In the genomic region with DNA sequence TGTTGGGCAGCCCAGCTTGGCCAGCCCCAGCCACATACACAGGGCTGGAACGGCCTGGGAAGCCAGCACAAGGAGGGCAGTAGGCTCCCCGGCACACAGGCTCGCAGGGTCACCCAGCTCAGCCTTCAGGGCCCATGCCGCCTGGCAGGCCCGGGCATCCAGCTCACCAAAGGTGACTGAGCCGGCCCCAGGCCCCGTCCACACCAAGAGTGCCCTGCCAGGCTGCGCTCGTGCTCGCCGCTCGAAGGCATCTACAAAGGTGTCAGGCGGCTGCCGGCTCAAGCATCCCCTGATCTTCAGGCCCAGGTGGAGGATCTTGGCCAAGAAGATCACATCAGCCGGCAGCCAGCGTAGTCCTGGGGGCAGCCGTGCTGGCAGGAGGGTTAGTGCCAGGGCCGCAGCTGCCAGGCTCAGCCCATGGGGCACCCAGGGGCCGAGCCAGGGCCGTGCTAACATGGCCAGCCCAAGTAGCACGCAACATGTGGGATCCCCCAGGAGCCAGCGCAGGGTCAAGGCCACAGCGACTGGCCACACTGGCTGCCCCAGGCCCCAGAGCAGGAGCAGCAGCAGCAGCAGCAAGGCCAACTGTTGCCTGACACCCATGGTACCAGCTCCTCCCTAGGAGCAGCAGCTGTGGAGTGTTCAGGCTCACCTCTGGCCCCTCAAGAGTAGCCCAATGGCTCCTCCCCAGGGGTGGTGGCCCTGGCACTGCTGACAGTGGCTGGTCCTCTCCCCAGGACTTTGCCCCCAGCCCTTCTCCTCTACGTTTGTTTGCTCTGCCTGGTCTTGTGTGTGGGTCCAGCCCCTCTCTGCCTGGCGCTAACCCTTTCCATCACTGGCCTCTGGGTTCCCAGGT, we compare ENCODE assay signal across 14 cellular contexts. TPM values are rescaled to one million over a fixed set of nuclear protein-coding genes. Genes with fewer than 3 reads are reported as not detected.
DNase-seq lines count a peak whose midpoint lies in the region; ATAC-seq, FAIRE-seq and TF ChIP-seq lines count a peak whose summit lies in the region.
"Had no signal": no experiment of that assay in that cellular context is flagged by ENCODE, and none has a peak within 500 bp of the region (broad histone marks: within the 10 kb centered on the region; RNA-seq: fewer than 3 reads in every experiment).

Gene SLC27A5 (minus strand): TSS at position 640 of the 856 bp plus-strand sequence. CDS start 37 bp downstream, at position 603.

- no peak within 1 kb of the TSS for H3K4me3 Mint-ChIP-seq in activated CD8-positive, alpha-beta memory T cell treated with anti-CD3 and anti-CD28 coated beads, Interleukin-2, amount 10 ng/mL, durations not matched to agents 7 days and 5 days
- H3K4me3 Mint-ChIP-seq in WTC11 (no peak within 1 kb of the TSS), immature natural killer cell (no peak within 1 kb of the TSS)
- H3K4me3 Mint-ChIP-seq in activated CD4-positive, alpha-beta T cell treated with anti-CD3 and anti-CD28 coated beads, Interleukin-2, amount 10 ng/mL, durations not matched to agents 7 days and 5 days = no peak within 1 kb of the TSS
- H3K4me3 Mint-ChIP-seq: HFFc6 had no signal

- peaks cover 28% of the 10 kb centered on the region for H3K4me1 Mint-ChIP-seq in activated CD8-positive, alpha-beta memory T cell treated with anti-CD3 and anti-CD28 coated beads, Interleukin-2, amount 10 ng/mL, durations not matched to agents 7 days and 5 days
- H3K4me1 Mint-ChIP-seq in WTC11 (peaks cover 18% of the 10 kb centered on the region), immature natural killer cell (peaks cover 5 to 15% of the 10 kb centered on the region in 2 donors)
- H3K4me1 Mint-ChIP-seq in activated CD4-positive, alpha-beta T cell treated with anti-CD3 and anti-CD28 coated beads, Interleukin-2, amount 10 ng/mL, durations not matched to agents 7 days and 5 days = peaks cover 25% of the 10 kb centered on the region

- no peaks in the 10 kb centered on the region for H3K9me3 ChIP-seq in thymus (ENCODE audit: control insufficient read depth)

- no peak for DNase-seq in activated CD8-positive, alpha-beta memory T cell treated with anti-CD3 and anti-CD28 coated beads, Interleukin-2, amount 10 ng/mL, durations not matched to agents 7 days and 5 days
- no peak for DNase-seq in activated CD8-positive, alpha-beta memory T cell treated with anti-CD3 and anti-CD28 coated beads, Interleukin-2, amount 50 U/mL, for 4 hours
- DNase-seq in WTC11 (ENCODE audit: low spot score) (no peak), immature natural killer cell (no peak), GM19239 (ENCODE audit: insufficient read length, low spot score) (no peak)
- no peak for DNase-seq in activated CD4-positive, alpha-beta T cell treated with anti-CD3 and anti-CD28 coated beads, Interleukin-2, amount 10 ng/mL, durations not matched to agents 7 days and 5 days
- DNase-seq: activated CD4-positive, CD25-positive, alpha-beta regulatory T cell treated with anti-CD3 and anti-CD28 coated beads, Interleukin-2, amount 50 U/mL, for 72 hours; amygdala; HFFc6; NCI-H2171; Right ventricle myocardium superior had no signal

- POLR2A ChIA-PET in WTC11 (lab: Charles Lee) = interaction anchor here (0.8 kb wide), 1 partner anchor 44 kb away, joined by 3 read pairs; no protein-coding TSS in a partner anchor
- POLR2A ChIA-PET in activated CD4-positive, alpha-beta T cell treated with anti-CD3 and anti-CD28 coated beads, Interleukin-2, amount 10 ng/mL, durations not matched to agents 7 days and 5 days (lab: Charles Lee) = no interaction called here

- H3K27ac ChIP-seq in thymus (ENCODE audit: low read depth) = no peak within 1 kb of the TSS

- no peak for TF ChIP-seq CTCF in WTC11 (IDR thresholded peaks at IDR 0.05)

- no peak within 1 kb of the TSS for H3K27ac Mint-ChIP-seq in activated CD8-positive, alpha-beta memory T cell treated with anti-CD3 and anti-CD28 coated beads, Interleukin-2, amount 10 ng/mL, durations not matched to agents 7 days and 5 days
- H3K27ac Mint-ChIP-seq in WTC11 (no peak within 1 kb of the TSS), immature natural killer cell (no peak within 1 kb of the TSS)
- no peak within 1 kb of the TSS for H3K27ac Mint-ChIP-seq in activated CD4-positive, alpha-beta T cell treated with anti-CD3 and anti-CD28 coated beads, Interleukin-2, amount 10 ng/mL, durations not matched to agents 7 days and 5 days
- H3K27ac Mint-ChIP-seq: HFFc6 had no signal

- peaks cover 7% of the 10 kb centered on the region for H3K4me1 ChIP-seq in thymus (ENCODE audit: control insufficient read depth, insufficient read depth, low read length)

- peaks cover 8% of the 10 kb centered on the region for H3K9me3 Mint-ChIP-seq in activated CD8-positive, alpha-beta memory T cell treated with anti-CD3 and anti-CD28 coated beads, Interleukin-2, amount 10 ng/mL, durations not matched to agents 7 days and 5 days (ENCODE audit: low read depth)
- H3K9me3 Mint-ChIP-seq in WTC11 (peaks cover 11% of the 10 kb centered on the region), immature natural killer cell (peaks cover 5 to 11% (median 9%) of the 10 kb centered on the region in 6 donors)
- H3K9me3 Mint-ChIP-seq in activated CD4-positive, alpha-beta T cell treated with anti-CD3 and anti-CD28 coated beads, Interleukin-2, amount 10 ng/mL, durations not matched to agents 7 days and 5 days = peaks cover 10% of the 10 kb centered on the region

- peaks cover 15% of the 10 kb centered on the region for H3K36me3 Mint-ChIP-seq in activated CD8-positive, alpha-beta memory T cell treated with anti-CD3 and anti-CD28 coated beads, Interleukin-2, amount 10 ng/mL, durations not matched to agents 7 days and 5 days
- H3K36me3 Mint-ChIP-seq in WTC11 (peaks cover 15% of the 10 kb centered on the region), immature natural killer cell (peaks cover 5 to 6% (median 5%) of the 10 kb centered on the region in 3 donors)
- H3K36me3 Mint-ChIP-seq in activated CD4-positive, alpha-beta T cell treated with anti-CD3 and anti-CD28 coated beads, Interleukin-2, amount 10 ng/mL, durations not matched to agents 7 days and 5 days (ENCODE audit: low read depth) = peaks cover 16% of the 10 kb centered on the region

- no peaks in the 10 kb centered on the region for H3K27me3 ChIP-seq in thymus (ENCODE audit: control insufficient read depth, insufficient read depth)

- H3K4me3 ChIP-seq in thymus (ENCODE audit: low read length) = no peak within 1 kb of the TSS

- WGBS in thymus = 96% methylated on average over 25 of the region's 25 CpGs

- no peak for ATAC-seq in activated CD8-positive, alpha-beta memory T cell treated with anti-CD3 and anti-CD28 coated beads, Interleukin-2, amount 10 ng/mL, durations not matched to agents 7 days and 5 days
- ATAC-seq in WTC11 (no peak), GM21737 (IDR thresholded peaks at IDR 0.05; ENCODE audit: unreplicated experiment) (no peak)

- H3K27me3 Mint-ChIP-seq in activated CD8-positive, alpha-beta memory T cell treated with anti-CD3 and anti-CD28 coated beads, Interleukin-2, amount 10 ng/mL, durations not matched to agents 7 days and 5 days = no peaks in the 10 kb centered on the region
- H3K27me3 Mint-ChIP-seq in WTC11 (ENCODE audit: low read depth) = peaks cover 20% of the 10 kb centered on the region
- peaks cover 0 to 8% (median 3%) of the 10 kb centered on the region in 3 donors for H3K27me3 Mint-ChIP-seq in immature natural killer cell (ENCODE audit: low read depth in 3 of 3)
- no peaks in the 10 kb centered on the region for H3K27me3 Mint-ChIP-seq in activated CD4-positive, alpha-beta T cell treated with anti-CD3 and anti-CD28 coated beads, Interleukin-2, amount 10 ng/mL, durations not matched to agents 7 days and 5 days

- H3K36me3 ChIP-seq in thymus (ENCODE audit: control insufficient read depth, insufficient read depth) = peaks cover 10% of the 10 kb centered on the region

- FAIRE-seq in GM19239 (lab: Jason Lieb, UNC) = no peak
- FAIRE-seq: endometrium had no signal

- CTCF ChIA-PET in activated CD8-positive, alpha-beta memory T cell treated with anti-CD3 and anti-CD28 coated beads, Interleukin-2, amount 10 ng/mL, durations not matched to agents 7 days and 5 days (lab: Charles Lee) = interaction anchor here (1.8 to 3.5 kb wide), 3 partner anchors 8 to 69 kb away, joined by 4 to 41 read pairs (median 29); partner anchors contain the start of gene ZBTB45
- CTCF ChIA-PET in WTC11 (lab: Charles Lee) = no interaction called here
- CTCF ChIA-PET in activated CD4-positive, alpha-beta T cell treated with anti-CD3 and anti-CD28 coated beads, Interleukin-2, amount 10 ng/mL, durations not matched to agents 7 days and 5 days (lab: Charles Lee) = interaction anchor here (1.1 to 2.1 kb wide), 3 partner anchors 9 to 70 kb away, joined by 3 to 9 read pairs (median 3); partner anchors contain the start of gene ZBTB45

TF ChIP-seq in WTC11, 78 proteins besides CTCF, POLR2A, EP300 and RAD21 (continues in another document):
- TF ChIP-seq, protein P1, sequence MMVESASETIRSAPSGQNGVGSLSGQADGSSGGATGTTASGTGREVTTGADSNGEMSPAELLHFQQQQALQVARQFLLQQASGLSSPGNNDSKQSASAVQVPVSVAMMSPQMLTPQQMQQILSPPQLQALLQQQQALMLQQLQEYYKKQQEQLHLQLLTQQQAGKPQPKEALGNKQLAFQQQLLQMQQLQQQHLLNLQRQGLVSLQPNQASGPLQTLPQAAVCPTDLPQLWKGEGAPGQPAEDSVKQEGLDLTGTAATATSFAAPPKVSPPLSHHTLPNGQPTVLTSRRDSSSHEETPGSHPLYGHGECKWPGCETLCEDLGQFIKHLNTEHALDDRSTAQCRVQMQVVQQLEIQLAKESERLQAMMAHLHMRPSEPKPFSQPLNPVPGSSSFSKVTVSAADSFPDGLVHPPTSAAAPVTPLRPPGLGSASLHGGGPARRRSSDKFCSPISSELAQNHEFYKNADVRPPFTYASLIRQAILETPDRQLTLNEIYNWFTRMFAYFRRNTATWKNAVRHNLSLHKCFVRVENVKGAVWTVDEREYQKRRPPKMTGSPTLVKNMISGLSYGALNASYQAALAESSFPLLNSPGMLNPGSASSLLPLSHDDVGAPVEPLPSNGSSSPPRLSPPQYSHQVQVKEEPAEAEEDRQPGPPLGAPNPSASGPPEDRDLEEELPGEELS (CRISPR knock-in tag; IDR thresholded peaks at IDR 0.05) = no peak
- no peak for TF ChIP-seq RELA (CRISPR knock-in tag; IDR thresholded peaks at IDR 0.05; ENCODE audit: borderline replicate concordance)

RNA-seq across cellular contexts. Expression of gene SLC27A5, which starts in this region (rescaled TPM):
- 10 to 100 TPM; 22.9 to 23.6 TPM for total RNA-seq in activated CD8-positive, alpha-beta memory T cell treated with anti-CD3 and anti-CD28 coated beads, Interleukin-2, amount 10 ng/mL, durations not matched to agents 7 days and 5 days
- 18.8 to 22.0 TPM (median 21.9 TPM) in 3 replicates for total RNA-seq in WTC11 (2021)
- polyA plus RNA-seq in immature natural killer cell (10 to 100 TPM in 2 of 3 donors, 1 to 10 TPM in 1; 7.6 to 23.7 (median 14.8) TPM), thymus (20.9 TPM)
- 10 to 100 TPM in 1 of 2 experiments, 1 to 10 TPM in 1; 9.8 to 10.2 TPM for total RNA-seq in activated CD4-positive, alpha-beta T cell treated with anti-CD3 and anti-CD28 coated beads, Interleukin-2, amount 10 ng/mL, durations not matched to agents 7 days and 5 days
